In the genomic region with DNA sequence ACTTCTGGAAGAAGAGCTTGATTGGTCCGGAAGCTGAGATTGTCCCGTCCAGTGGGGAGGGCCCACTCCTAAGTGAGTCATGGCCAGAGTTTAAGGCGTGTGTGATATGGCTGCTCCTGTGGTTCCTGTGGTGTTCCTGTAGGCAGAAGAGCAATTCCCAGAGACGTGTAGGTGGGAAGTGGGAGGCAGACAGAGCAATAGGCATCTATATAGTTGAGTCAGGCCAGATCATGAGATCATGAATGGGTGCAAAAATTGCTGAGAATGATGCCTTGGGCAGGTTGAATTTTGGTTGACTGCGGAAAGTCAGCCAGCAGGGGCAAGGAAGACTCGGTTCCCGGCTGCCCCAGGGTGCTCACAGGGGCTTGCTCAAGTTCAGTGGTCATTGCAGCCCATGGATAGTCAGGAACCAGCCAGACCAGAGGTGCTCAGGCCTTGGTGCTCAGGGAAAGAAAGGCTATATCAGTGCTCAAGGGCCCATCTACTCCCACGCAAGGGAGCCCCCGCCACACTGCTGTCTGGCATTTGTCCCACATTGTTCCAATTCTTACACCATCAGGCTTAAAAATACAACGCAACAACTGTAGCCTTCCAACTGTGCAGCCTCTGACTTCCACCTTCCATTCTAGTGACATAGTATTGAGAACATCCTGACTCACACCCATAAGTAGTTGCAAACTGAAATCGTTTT, we compare ENCODE assay signal across 14 cellular contexts. TPM values are rescaled to one million over a fixed set of nuclear protein-coding genes. Genes with fewer than 3 reads are reported as not detected.
DNase-seq lines count a peak whose midpoint lies in the region; FAIRE-seq and TF ChIP-seq lines count a peak whose summit lies in the region.
"Had no signal": no experiment of that assay in that cellular context is flagged by ENCODE, and none has a peak within 500 bp of the region (broad histone marks: within the 10 kb centered on the region; RNA-seq: fewer than 3 reads in every experiment).

No MANE protein-coding gene starts in this region.

- CTCF ChIA-PET in activated CD4-positive, alpha-beta memory T cell treated with anti-CD3 and anti-CD28 coated beads, Interleukin-2, amount 10 ng/mL, durations not matched to agents 7 days and 5 days (lab: Charles Lee) = interaction anchor here (0.6 kb wide), 1 partner anchor 34 kb away, joined by 3 read pairs; no protein-coding TSS in a partner anchor

- no peaks in the 10 kb centered on the region for H3K36me3 ChIP-seq in fibroblast of lung (ENCODE audit: control insufficient read depth, insufficient read depth, low read length)
- H3K36me3 ChIP-seq in smooth muscle cell (ENCODE audit: low read depth) = no peaks in the 10 kb centered on the region

- H3K27ac Mint-ChIP-seq in immature natural killer cell = no peak overlapping the region
- no peak overlapping the region for H3K27ac Mint-ChIP-seq in activated CD4-positive, alpha-beta memory T cell treated with anti-CD3 and anti-CD28 coated beads, Interleukin-2, amount 10 ng/mL, durations not matched to agents 7 days and 5 days

- H3K9me3 Mint-ChIP-seq in immature natural killer cell = peaks cover 0 to 9% (median 4%) of the 10 kb centered on the region in 6 donors
- H3K9me3 Mint-ChIP-seq in activated CD4-positive, alpha-beta memory T cell treated with anti-CD3 and anti-CD28 coated beads, Interleukin-2, amount 10 ng/mL, durations not matched to agents 7 days and 5 days = peaks cover 8% of the 10 kb centered on the region

- H3K4me3 ChIP-seq in fibroblast of lung (replicated peaks in 1 of 4; ENCODE audit: control extremely low read depth in 1 of 4, insufficient read depth in 1 of 4, low read depth in 3 of 4, low read length in 4 of 4) (no peak overlapping the region), smooth muscle cell (no peak overlapping the region)

- DNase-seq in GM04503 (ENCODE audit: low read depth) (peak; percentile 78), RCC 7860 (ENCODE audit: low spot score) (peak; percentile 36), fibroblast of lung (ENCODE audit: low read depth in 2 of 2) (peak; percentile 77 to 95), smooth muscle cell (lab: John Stamatoyannopoulos, UW; ENCODE audit: unreplicated experiment) (no peak), NCI-H774 (lab: John Stamatoyannopoulos, UW) (no peak), immature natural killer cell (no peak)
- no peak for DNase-seq in activated CD4-positive, alpha-beta T cell treated with anti-CD3 and anti-CD28 coated beads, Interleukin-2, amount 50 U/mL, for 4 hours
- no peak for DNase-seq in activated CD4-positive, alpha-beta memory T cell treated with anti-CD3 and anti-CD28 coated beads, Interleukin-2, amount 10 ng/mL, durations not matched to agents 7 days and 5 days
- DNase-seq: NCI-H1105 treated with DMSO at 0.1 percent for 48 hours; NK-92 treated with Interleukin-12 subunit alpha and Interleukin-12 subunit beta, amount 100 ng/mL, for 24 hours; small intestine had no signal

- H4K20me1 ChIP-seq in fibroblast of lung (ENCODE audit: control insufficient read depth, extremely low read depth, insufficient read depth, low read length) (no peaks in the 10 kb centered on the region), smooth muscle cell (ENCODE audit: low read depth) (no peaks in the 10 kb centered on the region)

- no peaks in the 10 kb centered on the region for H3K79me2 ChIP-seq in fibroblast of lung (ENCODE audit: control insufficient read depth, insufficient read depth, low read length)
- H3K79me2 ChIP-seq in smooth muscle cell (ENCODE audit: low read depth) = no peaks in the 10 kb centered on the region

- H2AFZ ChIP-seq in fibroblast of lung (ENCODE audit: low read length) (no peak overlapping the region), smooth muscle cell (ENCODE audit: low read depth) (no peak overlapping the region)

- peaks cover 0 to 2% (median 0%) of the 10 kb centered on the region in 3 donors for H3K27me3 Mint-ChIP-seq in immature natural killer cell (ENCODE audit: low read depth in 3 of 3)
- H3K27me3 Mint-ChIP-seq in activated CD4-positive, alpha-beta memory T cell treated with anti-CD3 and anti-CD28 coated beads, Interleukin-2, amount 10 ng/mL, durations not matched to agents 7 days and 5 days = no peaks in the 10 kb centered on the region

- TF ChIP-seq CTCF in fibroblast of lung (conservative IDR thresholded peaks at IDR 0.05 in 1 of 2, IDR thresholded peaks at IDR 0.05 in 1 of 2; ENCODE audit: low read depth in 1 of 2, low read length in 2 of 2) = no peak
- TF ChIP-seq CTCF in smooth muscle cell (IDR thresholded peaks at IDR 0.05; ENCODE audit: borderline replicate concordance, insufficient read depth, poor library complexity, severe bottlenecking) = no peak

- H3K36me3 Mint-ChIP-seq in immature natural killer cell = peaks cover 8 to 23% (median 20%) of the 10 kb centered on the region in 3 donors
- peaks cover 3% of the 10 kb centered on the region for H3K36me3 Mint-ChIP-seq in activated CD4-positive, alpha-beta memory T cell treated with anti-CD3 and anti-CD28 coated beads, Interleukin-2, amount 10 ng/mL, durations not matched to agents 7 days and 5 days (ENCODE audit: low read depth)

- no peaks in the 10 kb centered on the region for H3K4me1 Mint-ChIP-seq in immature natural killer cell
- no peaks in the 10 kb centered on the region for H3K4me1 Mint-ChIP-seq in activated CD4-positive, alpha-beta memory T cell treated with anti-CD3 and anti-CD28 coated beads, Interleukin-2, amount 10 ng/mL, durations not matched to agents 7 days and 5 days

- H3K4me3 Mint-ChIP-seq in immature natural killer cell = no peak overlapping the region
- H3K4me3 Mint-ChIP-seq in activated CD4-positive, alpha-beta memory T cell treated with anti-CD3 and anti-CD28 coated beads, Interleukin-2, amount 10 ng/mL, durations not matched to agents 7 days and 5 days = no peak overlapping the region

- H3K9ac ChIP-seq in fibroblast of lung (ENCODE audit: insufficient read depth, low read length) = no peak overlapping the region
- peak overlapping the region; percentile 60 for H3K9ac ChIP-seq in smooth muscle cell (ENCODE audit: low read depth)

- H3K9me3 ChIP-seq in fibroblast of lung (ENCODE audit: control insufficient read depth, insufficient read depth, low read depth, low read length) (no peaks in the 10 kb centered on the region), smooth muscle cell (replicated peaks; ENCODE audit: low read depth) (no peaks in the 10 kb centered on the region)

- H3K4me2 ChIP-seq in fibroblast of lung (ENCODE audit: extremely low read depth, insufficient read depth, low read length) (no peak overlapping the region), smooth muscle cell (peak overlapping the region; percentile 60)

- no peak for FAIRE-seq in RCC 7860 (lab: Jason Lieb, UNC)
- FAIRE-seq: D721Med, endometrium, GM12891, small intestine had no signal

- POLR2A ChIA-PET in activated CD4-positive, alpha-beta memory T cell treated with anti-CD3 and anti-CD28 coated beads, Interleukin-2, amount 10 ng/mL, durations not matched to agents 7 days and 5 days (lab: Charles Lee) = no interaction called here

- H3K27me3 ChIP-seq in fibroblast of lung (ENCODE audit: control insufficient read depth, insufficient read depth, low read length) (no peaks in the 10 kb centered on the region), smooth muscle cell (ENCODE audit: low read depth) (no peaks in the 10 kb centered on the region)

- no peaks in the 10 kb centered on the region for H3F3A ChIP-seq in smooth muscle cell (ENCODE audit: low read depth)

- H3K4me1 ChIP-seq in fibroblast of lung (ENCODE audit: control insufficient read depth, extremely low read depth, insufficient read depth, low read length) = peaks cover 6% of the 10 kb centered on the region
- no peaks in the 10 kb centered on the region for H3K4me1 ChIP-seq in smooth muscle cell (ENCODE audit: low read depth)

- WGBS in smooth muscle cell (ENCODE audit: low lambda C conversion rate) = 50% methylated on average over 11 of the region's 11 CpGs

- H3K27ac ChIP-seq in fibroblast of lung (ENCODE audit: insufficient read depth, low read length) = no peak overlapping the region
- H3K27ac ChIP-seq in smooth muscle cell (ENCODE audit: low read depth) = peak overlapping the region; percentile 91

RNA-seq across cellular contexts. Expression of gene GSN, which starts 21.0 kb away (rescaled TPM):
- 326 and 588 TPM in 2 replicates for total RNA-seq in fibroblast of lung
- polyA plus RNA-seq in fibroblast of lung = 388 and 432 TPM in 2 replicates
- 328 and 371 TPM in 2 replicates for polyA plus RNA-seq in fibroblast of lung (2012)
- polyA minus RNA-seq in fibroblast of lung (ENCODE audit: low replicate concordance) = 613 and 774 TPM in 2 replicates
- 337 and 430 TPM in 2 replicates for total RNA-seq in smooth muscle cell
- 529 and 685 TPM in 2 replicates for polyA plus RNA-seq in smooth muscle cell
- polyA plus RNA-seq in immature natural killer cell = 100 to 1,000 TPM; 199 to 325 (median 226) TPM
- total RNA-seq in activated CD4-positive, alpha-beta memory T cell treated with anti-CD3 and anti-CD28 coated beads, Interleukin-2, amount 10 ng/mL, durations not matched to agents 7 days and 5 days = 1 to 10 TPM; 5.8 to 6.0 TPM

RNA-seq across cellular contexts. Expression of gene RAB14, which starts 45.3 kb away (rescaled TPM):
- total RNA-seq in fibroblast of lung (18.5 and 29.1 TPM in 2 replicates), smooth muscle cell (49.8 and 51.4 TPM in 2 replicates)
- polyA plus RNA-seq in fibroblast of lung (46.6 and 52.3 TPM in 2 replicates), smooth muscle cell (49.3 and 54.4 TPM in 2 replicates), immature natural killer cell (10 to 100 TPM; 28.2 to 44.9 (median 36.0) TPM)
- 43.0 and 49.0 TPM in 2 replicates for polyA plus RNA-seq in fibroblast of lung (2012)
- polyA minus RNA-seq in fibroblast of lung (ENCODE audit: low replicate concordance) = 6.4 and 6.7 TPM in 2 replicates
- 10 to 100 TPM; 65.8 to 68.1 TPM for total RNA-seq in activated CD4-positive, alpha-beta memory T cell treated with anti-CD3 and anti-CD28 coated beads, Interleukin-2, amount 10 ng/mL, durations not matched to agents 7 days and 5 days

Comparison
In these comparisons a context has a peak if more than half of its experiments do, and no peak if none do; other contexts are left out.
1. DNase-seq: peak in GM04503 (single experiment), RCC 7860 (single experiment) and fibroblast of lung (2 of 2); none in smooth muscle cell (single experiment), NCI-H774 (single experiment), activated CD4-positive, alpha-beta T cell treated with anti-CD3 and anti-CD28 coated beads, Interleukin-2, amount 50 U/mL, for 4 hours (0 of 2), immature natural killer cell (0 of 3) and activated CD4-positive, alpha-beta memory T cell treated with anti-CD3 and anti-CD28 coated beads, Interleukin-2, amount 10 ng/mL, durations not matched to agents 7 days and 5 days (single experiment).
2. RNA of gene GSN, which starts 21.0 kb away (total RNA-seq): 326 to 588 TPM in fibroblast of lung and 337 to 430 TPM in smooth muscle cell; 5.8 to 6.0 TPM in activated CD4-positive, alpha-beta memory T cell treated with anti-CD3 and anti-CD28 coated beads, Interleukin-2, amount 10 ng/mL, durations not matched to agents 7 days and 5 days; every median in the first group is over 10 times any median in the second.